In genomic region chr9:74331607-74332006, GRCh38 we compare ENCODE assay signal across 9 cellular contexts.
"Had no signal": no experiment of that assay in that cellular context is flagged by ENCODE, and none has a peak within 500 bp of the region (broad histone marks: within the 10 kb centered on the region; RNA-seq: fewer than 3 reads in every experiment).

No MANE protein-coding gene starts in this region.

- H3K27ac ChIP-seq: HL-60 had no signal

- H3K4me2 ChIP-seq: GM23338 had no signal

- H3K4me3 ChIP-seq: GM23338, K562 had no signal

- H2AFZ ChIP-seq: GM23338 had no signal

- DNase-seq: H9, HCEC 1CT, IMR-90, KG1 had no signal

- FAIRE-seq: H1, H54, K562 had no signal

- ATAC-seq: GM23338, K562 had no signal
